9 cellular contexts compared by ENCODE assay signal in genomic region chr6:82006027-82006738, GRCh38.
DNase-seq lines count a peak whose midpoint lies in the region; ATAC-seq and TF ChIP-seq lines count a peak whose summit lies in the region.
"Had no signal": no experiment of that assay in that cellular context is flagged by ENCODE, and none has a peak within 500 bp of the region (broad histone marks: within the 10 kb centered on the region; RNA-seq: fewer than 3 reads in every experiment).

No MANE protein-coding gene starts in this region.

- peak; percentile 3 for DNase-seq in stimulated activated CD4-positive, alpha-beta T cell treated with anti-CD3 and anti-CD28 coated beads, Interleukin-15, amount 100 ng/mL, for 24 hours
- DNase-seq in stimulated activated CD4-positive, alpha-beta T cell treated with anti-CD3 and anti-CD28 coated beads, Interleukin-4, amount 100 ng/mL, for 4 hours: no peak
- DNase-seq in NCI-H226: peak; percentile 24
- DNase-seq in dedifferentiated amniotic fluid mesenchymal stem cell (ENCODE audit: extremely low spot score): peak; percentile 45
- DNase-seq in neural progenitor cell (ENCODE audit: low spot score): peak; percentile 44
- DNase-seq in activated T-cell treated with anti-CD3 and anti-CD28 coated beads, Interleukin-2, amount 50 U/mL, for 24 hours: no peak
- DNase-seq in activated CD8-positive, alpha-beta memory T cell treated with anti-CD3 and anti-CD28 coated beads, Interleukin-2, amount 50 U/mL, for 48 hours: no peak

- H3F3A ChIP-seq in neural progenitor cell (ENCODE audit: low read depth): no peaks in the 10 kb centered on the region

- no peak overlapping the region for H3K4me2 ChIP-seq in neural progenitor cell

- H3K27ac ChIP-seq in neural progenitor cell: no peak overlapping the region

- H3K36me3 Mint-ChIP-seq in neural progenitor cell: peaks cover 2% of the 10 kb centered on the region
- H3K36me3 Mint-ChIP-seq in activated T-cell treated with anti-CD3 and anti-CD28 coated beads, Interleukin-2, amount 50 U/mL, for 24 hours (ENCODE audit: low read depth): no peaks in the 10 kb centered on the region

- peaks cover 6% of the 10 kb centered on the region for H3K4me1 ChIP-seq in neural progenitor cell

- no peaks in the 10 kb centered on the region for H4K20me1 ChIP-seq in neural progenitor cell (ENCODE audit: low read depth)

- H3K9me3 ChIP-seq in neural progenitor cell (ENCODE audit: low read depth): peaks cover 12% of the 10 kb centered on the region

- no peak overlapping the region for H3K27ac Mint-ChIP-seq in neural progenitor cell
- no peak overlapping the region for H3K27ac Mint-ChIP-seq in activated T-cell treated with anti-CD3 and anti-CD28 coated beads, Interleukin-2, amount 50 U/mL, for 24 hours
- H3K27ac Mint-ChIP-seq: dendritic cell treated with granulocyte-macrophage colony-stimulating factor and Interleukin-4, amounts not matched to agents 40 ng/mL and 50 ng/mL, for 4 days had no signal

- peaks cover 3% of the 10 kb centered on the region for H3K27me3 Mint-ChIP-seq in neural progenitor cell (ENCODE audit: insufficient read depth, low read depth)
- H3K27me3 Mint-ChIP-seq in activated T-cell treated with anti-CD3 and anti-CD28 coated beads, Interleukin-2, amount 50 U/mL, for 24 hours: no peaks in the 10 kb centered on the region
- H3K27me3 Mint-ChIP-seq: dendritic cell treated with granulocyte-macrophage colony-stimulating factor and Interleukin-4, amounts not matched to agents 40 ng/mL and 50 ng/mL, for 4 days had no signal

- no peaks in the 10 kb centered on the region for H3K36me3 ChIP-seq in neural progenitor cell

- no peak overlapping the region for H3K4me3 Mint-ChIP-seq in neural progenitor cell
- H3K4me3 Mint-ChIP-seq in activated T-cell treated with anti-CD3 and anti-CD28 coated beads, Interleukin-2, amount 50 U/mL, for 24 hours: no peak overlapping the region
- H3K4me3 Mint-ChIP-seq: dendritic cell treated with granulocyte-macrophage colony-stimulating factor and Interleukin-4, amounts not matched to agents 40 ng/mL and 50 ng/mL, for 4 days had no signal

- TF ChIP-seq CTCF in neural progenitor cell (IDR thresholded peaks at IDR 0.05): peak; percentile 69

- peaks cover 43% of the 10 kb centered on the region for H3K9me3 Mint-ChIP-seq in neural progenitor cell
- peaks cover 9% of the 10 kb centered on the region for H3K9me3 Mint-ChIP-seq in activated T-cell treated with anti-CD3 and anti-CD28 coated beads, Interleukin-2, amount 50 U/mL, for 24 hours

- H2AFZ ChIP-seq in neural progenitor cell (replicated peaks): no peak overlapping the region

- peaks cover under 1% of the 10 kb centered on the region for H3K4me1 Mint-ChIP-seq in neural progenitor cell
- no peaks in the 10 kb centered on the region for H3K4me1 Mint-ChIP-seq in activated T-cell treated with anti-CD3 and anti-CD28 coated beads, Interleukin-2, amount 50 U/mL, for 24 hours (ENCODE audit: low read depth)

- H3K9ac ChIP-seq in neural progenitor cell: no peak overlapping the region

- no peaks in the 10 kb centered on the region for H3K79me2 ChIP-seq in neural progenitor cell (ENCODE audit: low read depth)

- ATAC-seq in HG02759 (IDR thresholded peaks at IDR 0.05; ENCODE audit: unreplicated experiment): peak; percentile 89

- no peaks in the 10 kb centered on the region for H3K27me3 ChIP-seq in neural progenitor cell

- no peak overlapping the region for H3K4me3 ChIP-seq in neural progenitor cell

Comparison
In these comparisons a context has a peak if more than half of its experiments do, and no peak if none do; other contexts are left out.
1. DNase-seq: peak in stimulated activated CD4-positive, alpha-beta T cell treated with anti-CD3 and anti-CD28 coated beads, Interleukin-15, amount 100 ng/mL, for 24 hours (single experiment), NCI-H226 (single experiment), dedifferentiated amniotic fluid mesenchymal stem cell (single experiment) and neural progenitor cell (single experiment); none in stimulated activated CD4-positive, alpha-beta T cell treated with anti-CD3 and anti-CD28 coated beads, Interleukin-4, amount 100 ng/mL, for 4 hours (0 of 2), activated T-cell treated with anti-CD3 and anti-CD28 coated beads, Interleukin-2, amount 50 U/mL, for 24 hours (single experiment) and activated CD8-positive, alpha-beta memory T cell treated with anti-CD3 and anti-CD28 coated beads, Interleukin-2, amount 50 U/mL, for 48 hours (single experiment).